23 cellular contexts compared by ENCODE assay signal in genomic region chr2:34519659-34520058, GRCh38.
DNase-seq lines count a peak whose midpoint lies in the region; ATAC-seq, FAIRE-seq and TF ChIP-seq lines count a peak whose summit lies in the region.
"Had no signal": no experiment of that assay in that cellular context is flagged by ENCODE, and none has a peak within 500 bp of the region (broad histone marks: within the 10 kb centered on the region; RNA-seq: fewer than 3 reads in every experiment).

No MANE protein-coding gene starts in this region.

- H2BK120ac ChIP-seq in mesenchymal stem cell (ENCODE audit: low read depth, low read length): no peak overlapping the region

- H4K91ac ChIP-seq in mesenchymal stem cell (ENCODE audit: low read length): no peak overlapping the region

- in situ Hi-C loops in K562 (cut with MboI): no loop called here

- intact Hi-C loops in K562 (cut with micrococcal nuclease): no loop called here

- no peak for TF ChIP-seq POLR2A in K562 (conservative IDR thresholded peaks at IDR 0.05)

- H3K4me3 ChIP-seq in K562: no peak overlapping the region
- no peak overlapping the region for H3K4me3 ChIP-seq in mesenchymal stem cell (ENCODE audit: insufficient read depth in 1 of 2, low read depth in 1 of 2, low read length in 2 of 2)
- H3K4me3 ChIP-seq: BLaER1, GM12878 had no signal

- peak overlapping the region; percentile 31 for H2BK5ac ChIP-seq in mesenchymal stem cell (ENCODE audit: low read depth, low read length, poor library complexity, severe bottlenecking)

- peaks cover 44% of the 10 kb centered on the region for H3K9me3 Mint-ChIP-seq in WTC11

- no peaks in the 10 kb centered on the region for H3K27me3 ChIP-seq in K562 (ENCODE audit: control insufficient read depth in 2 of 2, insufficient read depth in 2 of 2, low read length in 2 of 2)
- H3K27me3 ChIP-seq in mesenchymal stem cell (ENCODE audit: control insufficient read depth in 1 of 2, insufficient read depth in 1 of 2, low read length in 2 of 2): no peaks in the 10 kb centered on the region
- H3K27me3 ChIP-seq: BE2C, BLaER1 had no signal

- H4K8ac ChIP-seq in mesenchymal stem cell (ENCODE audit: low read length): no peak overlapping the region

- H2BK15ac ChIP-seq in mesenchymal stem cell (ENCODE audit: low read depth, poor library complexity, severe bottlenecking): no peak overlapping the region

- POLR2A ChIA-PET in WTC11 (lab: Charles Lee) (no interaction called here), K562 (lab: Yijun Ruan, JAX) (no interaction called here)

- H3K18ac ChIP-seq in mesenchymal stem cell (ENCODE audit: low read depth in 1 of 2, low read length in 2 of 2): no peak overlapping the region

- H3K4ac ChIP-seq in mesenchymal stem cell (ENCODE audit: low read depth in 1 of 2, low read length in 2 of 2): no peak overlapping the region

- no peaks in the 10 kb centered on the region for H3K79me1 ChIP-seq in mesenchymal stem cell (replicated peaks; ENCODE audit: low read length, poor library complexity, severe bottlenecking)

- H3K9ac ChIP-seq in K562 (ENCODE audit: insufficient read depth in 1 of 2, low read depth in 2 of 2, low read length in 2 of 2) (no peak overlapping the region), mesenchymal stem cell (ENCODE audit: low read length) (no peak overlapping the region)
- H3K9ac ChIP-seq: BLaER1 had no signal

- ATAC-seq in WTC11 (no peak), K562 (no peak)
- ATAC-seq: GM12878 had no signal

- no peaks in the 10 kb centered on the region for H3K9me1 ChIP-seq in K562 (ENCODE audit: control insufficient read depth, insufficient read depth, low read length)

- no peak for TF ChIP-seq RAD21 in K562 (CRISPR knock-in tag; conservative IDR thresholded peaks at IDR 0.05 in 1 of 2, IDR thresholded peaks at IDR 0.05 in 1 of 2)

- TF ChIP-seq CTCF in WTC11 (IDR thresholded peaks at IDR 0.05) (no peak), K562 (IDR thresholded peaks at IDR 0.05 in 2 of 3, conservative IDR thresholded peaks at IDR 0.05 in 1 of 3; ENCODE audit: insufficient read depth in 2 of 3, low read depth in 1 of 3, low read length in 3 of 3) (no peak)

- no peak overlapping the region for H3K23ac ChIP-seq in mesenchymal stem cell (ENCODE audit: low read length in 2 of 2)

- DNase-seq in WTC11 (ENCODE audit: low spot score) (no peak), K562 (ENCODE audit: extremely low read depth in 1 of 4, low spot score in 3 of 4) (no peak), mesenchymal stem cell (no peak), DMS153 (lab: John Stamatoyannopoulos, UW) (no peak), DMS79 (lab: John Stamatoyannopoulos, UW) (no peak)
- DNase-seq: 8988T; ACHN; BE2C; C1 segment of cervical spinal cord; CD4-positive, alpha-beta memory T cell; CD4-positive, CD25-positive, alpha-beta regulatory T cell; CD8-positive, alpha-beta memory T cell; COR-L47; DMS 273 treated with DMSO at 0.1 percent for 48 hours; DND-41; EL; GDM1 had no signal

- no peak overlapping the region for H2AK5ac ChIP-seq in mesenchymal stem cell (ENCODE audit: low read length, severe bottlenecking)

- no peak overlapping the region for H3K27ac Mint-ChIP-seq in WTC11
- H3K27ac Mint-ChIP-seq: CD14-positive monocyte; CD4-positive, alpha-beta memory T cell; CD4-positive, CD25-positive, alpha-beta regulatory T cell; CD8-positive, alpha-beta memory T cell had no signal

- no peak overlapping the region for H3K4me3 Mint-ChIP-seq in WTC11
- H3K4me3 Mint-ChIP-seq: CD14-positive monocyte; CD4-positive, alpha-beta memory T cell; CD4-positive, CD25-positive, alpha-beta regulatory T cell; CD8-positive, alpha-beta memory T cell had no signal

- no peak for FAIRE-seq in K562 (lab: Jason Lieb, UNC)
- FAIRE-seq: A204.1, GM12878, GM12892, GM18507 had no signal

- H3K27me3 Mint-ChIP-seq in WTC11 (ENCODE audit: low read depth): no peaks in the 10 kb centered on the region
- H3K27me3 Mint-ChIP-seq: CD4-positive, alpha-beta memory T cell; CD4-positive, CD25-positive, alpha-beta regulatory T cell; CD8-positive, alpha-beta memory T cell had no signal

- H3K4me1 Mint-ChIP-seq in WTC11: no peaks in the 10 kb centered on the region
- H3K4me1 Mint-ChIP-seq: CD14-positive monocyte; CD4-positive, alpha-beta memory T cell; CD4-positive, CD25-positive, alpha-beta regulatory T cell; CD8-positive, alpha-beta memory T cell had no signal

- H4K20me1 ChIP-seq in K562 (replicated peaks; ENCODE audit: control insufficient read depth, insufficient read depth, low read length): no peaks in the 10 kb centered on the region
- H4K20me1 ChIP-seq: BLaER1 had no signal

- H3K27ac ChIP-seq in K562 (ENCODE audit: extremely low read depth, low read depth, low read length) (no peak overlapping the region), mesenchymal stem cell (ENCODE audit: low read length, poor library complexity, severe bottlenecking) (no peak overlapping the region)
- H3K27ac ChIP-seq: BLaER1 had no signal

- H3K4me1 ChIP-seq in K562 (replicated peaks in 1 of 2; ENCODE audit: control insufficient read depth in 2 of 2, insufficient read depth in 2 of 2, low read length in 2 of 2): no peaks in the 10 kb centered on the region
- H3K4me1 ChIP-seq in mesenchymal stem cell (ENCODE audit: control insufficient read depth, insufficient read depth, low read depth, low read length): no peaks in the 10 kb centered on the region
- H3K4me1 ChIP-seq: BE2C, BLaER1 had no signal

- H3K36me3 ChIP-seq in K562 (ENCODE audit: control insufficient read depth, insufficient read depth, low read length) (no peaks in the 10 kb centered on the region), mesenchymal stem cell (ENCODE audit: control insufficient read depth in 1 of 2, insufficient read depth in 2 of 2, low read depth in 1 of 2, low read length in 2 of 2) (no peaks in the 10 kb centered on the region)
- H3K36me3 ChIP-seq: BE2C, BLaER1 had no signal

- BruUV-seq in K562 (replicated peaks; lab: Mats Ljungman, UMichigan): no TSS peak

- no peak overlapping the region for H3K4me2 ChIP-seq in K562 (ENCODE audit: insufficient read depth, low read length)
- H3K4me2 ChIP-seq in mesenchymal stem cell (ENCODE audit: low read length, poor library complexity, severe bottlenecking): no peak overlapping the region
- H3K4me2 ChIP-seq: BLaER1 had no signal

- H3K36me3 Mint-ChIP-seq in WTC11: peaks cover 25% of the 10 kb centered on the region
- H3K36me3 Mint-ChIP-seq: CD14-positive monocyte; CD4-positive, alpha-beta memory T cell; CD4-positive, CD25-positive, alpha-beta regulatory T cell; CD8-positive, alpha-beta memory T cell had no signal

- no peaks in the 10 kb centered on the region for H3K79me2 ChIP-seq in K562 (ENCODE audit: control insufficient read depth, insufficient read depth, low read length)

- H2BK12ac ChIP-seq in mesenchymal stem cell (ENCODE audit: low read length in 2 of 2): no peak overlapping the region

- WGBS in K562 (ENCODE audit: insufficient coverage, low coverage, missing lambda C conversion rate): 0% methylated on average over 3 of the region's 3 CpGs
- WGBS in mesenchymal stem cell: no CpG with 5 or more reads among the region's 3 CpGs

- no peak overlapping the region for H2AFZ ChIP-seq in K562 (ENCODE audit: low read depth, low read length)
- no peak overlapping the region for H2AFZ ChIP-seq in mesenchymal stem cell (ENCODE audit: low read depth, low read length)

- CTCF ChIA-PET in WTC11 (lab: Charles Lee): no interaction called here
- CTCF ChIA-PET in K562 (lab: Yijun Ruan, JAX; ENCODE audit: low intra/inter-chr PET ratio): no interaction called here

- no peaks in the 10 kb centered on the region for H3K9me3 ChIP-seq in K562 (replicated peaks; ENCODE audit: control insufficient read depth, insufficient read depth, low read depth, low read length)
- H3K9me3 ChIP-seq in mesenchymal stem cell (ENCODE audit: control insufficient read depth, low read length): peaks cover 23% of the 10 kb centered on the region
- H3K9me3 ChIP-seq: BE2C, BLaER1 had no signal

- no peak overlapping the region for H3K14ac ChIP-seq in mesenchymal stem cell (ENCODE audit: low read length in 2 of 2)

- no peak for TF ChIP-seq EP300 in K562 (IDR thresholded peaks at IDR 0.05; ENCODE audit: low read length)

TF ChIP-seq in WTC11, 78 proteins besides CTCF, POLR2A, EP300 and RAD21 (continues in another document):
- TF ChIP-seq, protein P1, sequence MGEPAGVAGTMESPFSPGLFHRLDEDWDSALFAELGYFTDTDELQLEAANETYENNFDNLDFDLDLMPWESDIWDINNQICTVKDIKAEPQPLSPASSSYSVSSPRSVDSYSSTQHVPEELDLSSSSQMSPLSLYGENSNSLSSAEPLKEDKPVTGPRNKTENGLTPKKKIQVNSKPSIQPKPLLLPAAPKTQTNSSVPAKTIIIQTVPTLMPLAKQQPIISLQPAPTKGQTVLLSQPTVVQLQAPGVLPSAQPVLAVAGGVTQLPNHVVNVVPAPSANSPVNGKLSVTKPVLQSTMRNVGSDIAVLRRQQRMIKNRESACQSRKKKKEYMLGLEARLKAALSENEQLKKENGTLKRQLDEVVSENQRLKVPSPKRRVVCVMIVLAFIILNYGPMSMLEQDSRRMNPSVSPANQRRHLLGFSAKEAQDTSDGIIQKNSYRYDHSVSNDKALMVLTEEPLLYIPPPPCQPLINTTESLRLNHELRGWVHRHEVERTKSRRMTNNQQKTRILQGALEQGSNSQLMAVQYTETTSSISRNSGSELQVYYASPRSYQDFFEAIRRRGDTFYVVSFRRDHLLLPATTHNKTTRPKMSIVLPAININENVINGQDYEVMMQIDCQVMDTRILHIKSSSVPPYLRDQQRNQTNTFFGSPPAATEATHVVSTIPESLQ (CRISPR knock-in tag; IDR thresholded peaks at IDR 0.05): no peak

TF ChIP-seq in K562, 482 proteins besides CTCF, POLR2A, EP300 and RAD21:
- TF ChIP-seq ZNF436 (CRISPR knock-in tag; IDR thresholded peaks at IDR 0.05) (no peak), CBX5 (IDR thresholded peaks at IDR 0.05; ENCODE audit: borderline replicate concordance, low read depth) (0 out of 2 replicates have a peak, but pooled peaks have one; percentile 47)
TF ChIP-seq in K562: peak in this region for 1.
